In genomic region chr11:81658722-81659121, GRCh38 we compare ENCODE assay signal across 9 cellular contexts.
DNase-seq lines count a peak whose midpoint lies in the region; ATAC-seq and TF ChIP-seq lines count a peak whose summit lies in the region.
"Had no signal": no experiment of that assay in that cellular context is flagged by ENCODE, and none has a peak within 500 bp of the region (broad histone marks: within the 10 kb centered on the region; RNA-seq: fewer than 3 reads in every experiment).

No MANE protein-coding gene starts in this region.

- H3K9ac ChIP-seq in Loucy (ENCODE audit: low read depth, low read length, poor library complexity, severe bottlenecking) (no peak overlapping the region), fibroblast of lung (ENCODE audit: insufficient read depth, low read length) (no peak overlapping the region)
- H3K9ac ChIP-seq: BLaER1 had no signal

- no peak overlapping the region for H3K27ac ChIP-seq in fibroblast of lung (ENCODE audit: insufficient read depth, low read length)
- H3K27ac ChIP-seq: BLaER1 had no signal

- peak; percentile 69 for TF ChIP-seq CTCF in Loucy (conservative IDR thresholded peaks at IDR 0.05; ENCODE audit: low read length)
- peak; percentile 7 to 61 for TF ChIP-seq CTCF in fibroblast of lung (conservative IDR thresholded peaks at IDR 0.05 in 1 of 2, IDR thresholded peaks at IDR 0.05 in 1 of 2; ENCODE audit: low read depth in 1 of 2, low read length in 2 of 2)

- no peak overlapping the region for H2AFZ ChIP-seq in Loucy (ENCODE audit: low read length)
- no peak overlapping the region for H2AFZ ChIP-seq in fibroblast of lung (ENCODE audit: low read length)

- H3K4me3 ChIP-seq in Loucy (ENCODE audit: low read length, poor library complexity, severe bottlenecking) = no peak overlapping the region
- H3K4me3 ChIP-seq in fibroblast of lung (replicated peaks in 1 of 4; ENCODE audit: control extremely low read depth in 1 of 4, insufficient read depth in 1 of 4, low read depth in 3 of 4, low read length in 4 of 4) = no peak overlapping the region
- H3K4me3 ChIP-seq: BLaER1 had no signal

- no peak overlapping the region for H3K4me2 ChIP-seq in Loucy (ENCODE audit: low read depth, low read length, poor library complexity, severe bottlenecking)
- H3K4me2 ChIP-seq in fibroblast of lung (ENCODE audit: extremely low read depth, insufficient read depth, low read length) = no peak overlapping the region
- H3K4me2 ChIP-seq: BLaER1 had no signal

- H3K27me3 ChIP-seq in Loucy (ENCODE audit: insufficient read depth, low read length, poor library complexity, severe bottlenecking) (no peaks in the 10 kb centered on the region), fibroblast of lung (ENCODE audit: control insufficient read depth, insufficient read depth, low read length) (no peaks in the 10 kb centered on the region)
- H3K27me3 ChIP-seq: BLaER1 had no signal

- H3K36me3 ChIP-seq in Loucy (ENCODE audit: insufficient read depth, low read length) (no peaks in the 10 kb centered on the region), fibroblast of lung (ENCODE audit: control insufficient read depth, insufficient read depth, low read length) (no peaks in the 10 kb centered on the region)
- H3K36me3 ChIP-seq: BLaER1 had no signal

- no peaks in the 10 kb centered on the region for H3K9me2 ChIP-seq in Loucy (replicated peaks; ENCODE audit: low read depth, low read length)

- H4K20me1 ChIP-seq in Loucy (ENCODE audit: insufficient read depth, low read length, poor library complexity, severe bottlenecking) (no peaks in the 10 kb centered on the region), fibroblast of lung (ENCODE audit: control insufficient read depth, extremely low read depth, insufficient read depth, low read length) (no peaks in the 10 kb centered on the region)
- H4K20me1 ChIP-seq: BLaER1 had no signal

- H3K79me2 ChIP-seq in Loucy (ENCODE audit: insufficient read depth, low read length) = no peaks in the 10 kb centered on the region
- no peaks in the 10 kb centered on the region for H3K79me2 ChIP-seq in fibroblast of lung (ENCODE audit: control insufficient read depth, insufficient read depth, low read length)

- H3K9me3 ChIP-seq in Loucy (ENCODE audit: insufficient read depth, low read depth, low read length) = no peaks in the 10 kb centered on the region
- no peaks in the 10 kb centered on the region for H3K9me3 ChIP-seq in fibroblast of lung (ENCODE audit: control insufficient read depth, insufficient read depth, low read depth, low read length)

- peak; percentile 2 for DNase-seq in NCI-H146 (lab: John Stamatoyannopoulos, UW)
- no peak for DNase-seq in NCI-H146 treated with DMSO at 0.1 percent for 48 hours (lab: John Stamatoyannopoulos, UW; ENCODE audit: unreplicated experiment)
- peak; percentile 5 to 41 for DNase-seq in fibroblast of lung (ENCODE audit: low read depth in 2 of 2)
- no peak for DNase-seq in NCI-H2107 (lab: John Stamatoyannopoulos, UW)
- no peak for DNase-seq in HuH-7.5 (ENCODE audit: low spot score)

- H3K4me1 ChIP-seq in Loucy (ENCODE audit: insufficient read depth, low read length, poor library complexity, severe bottlenecking) (no peaks in the 10 kb centered on the region), fibroblast of lung (ENCODE audit: control insufficient read depth, extremely low read depth, insufficient read depth, low read length) (no peaks in the 10 kb centered on the region)
- H3K4me1 ChIP-seq: BLaER1 had no signal

- ATAC-seq in GM21717 (IDR thresholded peaks at IDR 0.05; ENCODE audit: unreplicated experiment) (peak; percentile 85), GM18907 (IDR thresholded peaks at IDR 0.05; ENCODE audit: unreplicated experiment) (no peak)

- H3F3A ChIP-seq in Loucy (ENCODE audit: low read depth) = no peaks in the 10 kb centered on the region

Comparison
In these comparisons a context has a peak if more than half of its experiments do, and no peak if none do; other contexts are left out.
1. DNase-seq: peak in NCI-H146 (single experiment) and fibroblast of lung (2 of 2); none in NCI-H146 treated with DMSO at 0.1 percent for 48 hours (single experiment), NCI-H2107 (single experiment) and HuH-7.5 (single experiment).